In the genomic region with DNA sequence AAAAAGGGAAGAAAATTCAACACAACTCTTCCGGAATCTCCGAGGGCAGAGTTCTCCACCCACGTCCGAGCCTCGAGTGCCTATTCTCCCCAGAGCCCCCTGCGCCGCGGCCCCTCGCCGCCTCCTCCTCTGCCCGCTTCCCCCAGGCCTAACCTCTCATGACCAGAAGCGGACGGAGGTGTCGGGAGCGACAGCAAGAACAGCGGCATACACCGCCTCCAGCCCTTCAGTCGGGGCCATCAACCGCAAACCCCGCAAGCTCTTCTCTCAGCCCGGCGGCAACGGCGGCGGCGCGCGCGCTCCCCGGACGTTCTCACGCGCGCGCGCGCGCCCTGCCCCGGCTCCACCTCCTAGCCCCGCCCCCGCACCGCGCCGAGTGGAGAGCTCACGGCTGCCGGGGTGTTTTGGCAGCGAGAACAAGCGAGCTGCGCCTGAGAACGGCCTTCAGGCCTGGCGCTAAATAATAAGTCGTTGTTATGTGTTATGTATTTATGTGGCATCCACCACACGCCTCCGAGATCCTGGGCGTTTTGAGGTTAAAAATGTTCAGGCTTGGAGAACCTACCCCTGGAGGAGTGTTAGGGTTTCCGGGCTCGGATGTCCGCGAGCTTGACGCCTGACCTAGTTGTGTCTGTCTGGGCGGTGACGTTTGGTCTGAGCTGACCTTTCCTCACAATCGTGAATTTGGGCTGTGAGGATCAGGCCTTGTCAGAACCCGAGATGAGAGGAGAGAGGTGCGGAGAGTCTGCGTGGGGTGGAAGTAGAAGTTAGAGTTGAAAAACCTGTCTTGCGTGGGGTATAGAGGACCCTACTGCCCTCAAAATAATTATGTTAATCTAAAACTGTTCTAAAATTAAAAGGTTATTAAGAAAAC, we compare ENCODE assay signal across 8 cellular contexts. TPM values are rescaled to one million over a fixed set of nuclear protein-coding genes. Genes with fewer than 3 reads are reported as not detected.
DNase-seq lines count a peak whose midpoint lies in the region; FAIRE-seq and TF ChIP-seq lines count a peak whose summit lies in the region.

A gene with protein sequence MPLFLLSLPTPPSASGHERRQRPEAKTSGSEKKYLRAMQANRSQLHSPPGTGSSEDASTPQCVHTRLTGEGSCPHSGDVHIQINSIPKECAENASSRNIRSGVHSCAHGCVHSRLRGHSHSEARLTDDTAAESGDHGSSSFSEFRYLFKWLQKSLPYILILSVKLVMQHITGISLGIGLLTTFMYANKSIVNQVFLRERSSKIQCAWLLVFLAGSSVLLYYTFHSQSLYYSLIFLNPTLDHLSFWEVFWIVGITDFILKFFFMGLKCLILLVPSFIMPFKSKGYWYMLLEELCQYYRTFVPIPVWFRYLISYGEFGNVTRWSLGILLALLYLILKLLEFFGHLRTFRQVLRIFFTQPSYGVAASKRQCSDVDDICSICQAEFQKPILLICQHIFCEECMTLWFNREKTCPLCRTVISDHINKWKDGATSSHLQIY (minus strand): TSS at position 286 of the 874 bp plus-strand sequence. CDS start 77 bp downstream, at position 209.

- peaks cover 3 to 15% of the 10 kb centered on the region in 2 donors for H3K36me3 Mint-ChIP-seq in CD4-positive, alpha-beta memory T cell

- CTCF ChIA-PET in CD4-positive, alpha-beta memory T cell (lab: Charles Lee; ENCODE audit: partially characterized antibody): interaction anchor here (1.3 to 2.5 kb wide), 2 partner anchors 50 to 212 kb away, joined by 3 to 10 read pairs; no protein-coding TSS in a partner anchor
- CTCF ChIA-PET in endothelial cell of umbilical vein (lab: Charles Lee): interaction anchor here (1.2 to 2.1 kb wide), 2 partner anchors 50 to 72 kb away, joined by 4 to 13 read pairs; no protein-coding TSS in a partner anchor

- dilution Hi-C loops in endothelial cell of umbilical vein (cut with MboI; ENCODE audit: extremely low pct_ligation_motif_present, low sequenced_read_pairs): no loop called here

- BruUV-seq in endothelial cell of umbilical vein (replicated peaks; lab: Mats Ljungman, UMichigan): TSS peak; percentile 70

- H3K27me3 ChIP-seq in CD4-positive, alpha-beta memory T cell (ENCODE audit: insufficient read depth, low read length): no peaks in the 10 kb centered on the region
- H3K27me3 ChIP-seq in HUES6 (ENCODE audit: control insufficient read depth, insufficient read depth, low read length) (peaks cover 11% of the 10 kb centered on the region), endothelial cell of umbilical vein (ENCODE audit: control insufficient read depth in 2 of 2, insufficient read depth in 2 of 2, low read length in 2 of 2) (no peaks in the 10 kb centered on the region)

- peak within 1 kb of the TSS; percentile 83 for H3K27ac ChIP-seq in CD4-positive, alpha-beta memory T cell (ENCODE audit: low read depth, low read length)
- no peak within 1 kb of the TSS; the same call in 1 of the 2 replicates for H3K27ac ChIP-seq in HUES6 (ENCODE audit: low read depth, low read length)
- H3K27ac ChIP-seq in endothelial cell of umbilical vein (ENCODE audit: insufficient read depth, low read depth, low read length): peak within 1 kb of the TSS; percentile 70

- H3K4me3 ChIP-seq in CD4-positive, alpha-beta memory T cell (ENCODE audit: low read length in 2 of 2): peak within 1 kb of the TSS; percentile 80 to 90
- H3K4me3 ChIP-seq in HUES6 (ENCODE audit: low read depth, low read length) (peak within 1 kb of the TSS; percentile 69), endothelial cell of umbilical vein (replicated peaks in 1 of 3; ENCODE audit: insufficient read depth in 1 of 3, low read depth in 1 of 3, low read length in 3 of 3) (peak within 1 kb of the TSS; percentile 79 to 96 (median 88))

- no peaks in the 10 kb centered on the region for H3K9me1 ChIP-seq in endothelial cell of umbilical vein (replicated peaks; ENCODE audit: control insufficient read depth, extremely low read depth, insufficient read depth, low read length)

- POLR2A ChIA-PET in CD4-positive, alpha-beta memory T cell (lab: Charles Lee; ENCODE audit: partially characterized antibody): interaction anchor here (0.9 to 4.5 kb wide), 18 partner anchors 9 to 859 kb away, joined by 3 to 27 read pairs (median 4); a partner anchor contains a TSS
- POLR2A ChIA-PET in endothelial cell of umbilical vein (lab: Charles Lee): interaction anchor here (0.6 kb wide), 1 partner anchor 774 kb away, joined by 3 read pairs; no protein-coding TSS in a partner anchor

- H3K79me2 ChIP-seq in endothelial cell of umbilical vein (ENCODE audit: control insufficient read depth, insufficient read depth, low read length): no peaks in the 10 kb centered on the region

- H3K27ac Mint-ChIP-seq in CD4-positive, alpha-beta memory T cell: peak within 1 kb of the TSS; percentile 90 to 99 (median 99)

- H2AFZ ChIP-seq in endothelial cell of umbilical vein (ENCODE audit: low read depth, low read length): peak within 1 kb of the TSS; percentile 99

- TF ChIP-seq CTCF in GM20000 (IDR thresholded peaks at IDR 0.05; ENCODE audit: extremely low read depth, missing control alignments): no peak
- TF ChIP-seq CTCF in endothelial cell of umbilical vein (IDR thresholded peaks at IDR 0.05; ENCODE audit: extremely low read depth in 1 of 2, insufficient read depth in 1 of 2, low read depth in 1 of 2, low read length in 2 of 2): no peak

- FAIRE-seq in endothelial cell of umbilical vein (lab: Jason Lieb, UNC): peak; percentile 86

- H3K27me3 Mint-ChIP-seq in CD4-positive, alpha-beta memory T cell: no peaks in the 10 kb centered on the region

- H3K4me1 ChIP-seq in CD4-positive, alpha-beta memory T cell (ENCODE audit: insufficient read depth, low read length): peaks cover 25% of the 10 kb centered on the region
- peaks cover 8% of the 10 kb centered on the region; the same call in 1 of the 2 replicates for H3K4me1 ChIP-seq in HUES6 (ENCODE audit: control insufficient read depth, insufficient read depth, low read length)
- peaks cover 9% of the 10 kb centered on the region for H3K4me1 ChIP-seq in endothelial cell of umbilical vein (ENCODE audit: control insufficient read depth, extremely low read depth, insufficient read depth, low read length)

- DNase-seq in CD4-positive, alpha-beta memory T cell: peak; percentile 85 to 87 (median 87)
- peak; percentile 93 for DNase-seq in GM20000 (ENCODE audit: low spot score)
- DNase-seq in OCI-M1 (lab: John Stamatoyannopoulos, UW): peak; percentile 93
- DNase-seq in activated T-cell treated with anti-CD3 and anti-CD28 coated beads for 24 hours (ENCODE audit: low read depth): peak; percentile 87
- peak; percentile 78 for DNase-seq in endothelial cell of umbilical vein (ENCODE audit: low read depth, low spot score)
- DNase-seq in midbrain (lab: John Stamatoyannopoulos, UW): peak; percentile 85
- peak; percentile 79 to 81 for DNase-seq in stimulated activated CD8-positive, alpha-beta memory T cell treated with anti-CD3 and anti-CD28 coated beads, Interleukin-15, amount 100 ng/mL, for 4 hours (ENCODE audit: low read depth in 2 of 2)

- H4K20me1 ChIP-seq in endothelial cell of umbilical vein (replicated peaks; ENCODE audit: control insufficient read depth, extremely low read depth, insufficient read depth, low read length): no peaks in the 10 kb centered on the region

- H3K4me1 Mint-ChIP-seq in CD4-positive, alpha-beta memory T cell: peaks cover 12 to 26% (median 18%) of the 10 kb centered on the region in 4 donors

- H3K9me3 Mint-ChIP-seq in CD4-positive, alpha-beta memory T cell: no peaks in the 10 kb centered on the region

- H3K9me3 ChIP-seq in CD4-positive, alpha-beta memory T cell (ENCODE audit: control insufficient read depth in 1 of 2, low read length in 2 of 2): no peaks in the 10 kb centered on the region
- H3K9me3 ChIP-seq in HUES6 (ENCODE audit: control insufficient read depth, insufficient read depth, low read depth, low read length) (no peaks in the 10 kb centered on the region), endothelial cell of umbilical vein (replicated peaks; ENCODE audit: control insufficient read depth, insufficient read depth, low read length) (no peaks in the 10 kb centered on the region)

- H3K36me3 ChIP-seq in CD4-positive, alpha-beta memory T cell (ENCODE audit: insufficient read depth, low read length): no peaks in the 10 kb centered on the region
- H3K36me3 ChIP-seq in HUES6 (ENCODE audit: control insufficient read depth, insufficient read depth, low read length) (no peaks in the 10 kb centered on the region), endothelial cell of umbilical vein (ENCODE audit: control insufficient read depth in 2 of 2, extremely low read depth in 1 of 2, insufficient read depth in 2 of 2, low read length in 2 of 2) (no peaks in the 10 kb centered on the region)

- H3K9ac ChIP-seq in HUES6 (ENCODE audit: low read length) (peak within 1 kb of the TSS; percentile 71), endothelial cell of umbilical vein (replicated peaks; ENCODE audit: extremely low read depth, insufficient read depth, low read length) (peak within 1 kb of the TSS; percentile 85)

- H3K4me2 ChIP-seq in endothelial cell of umbilical vein (ENCODE audit: insufficient read depth, low read length): peak within 1 kb of the TSS; percentile 87

- H3K4me3 Mint-ChIP-seq in CD4-positive, alpha-beta memory T cell: peak within 1 kb of the TSS; percentile 93 to 98 (median 94)

- intact Hi-C loops in CD4-positive, alpha-beta memory T cell (cut with micrococcal nuclease): loop anchor here (1.0 kb wide), 1 partner anchor 71 kb away; a partner anchor contains a TSS
- intact Hi-C loops in endothelial cell of umbilical vein (cut with micrococcal nuclease): loop anchor here (10.0 kb wide), 1 partner anchor 70 kb away; no protein-coding TSS in a partner anchor

- peak; percentile 86 for TF ChIP-seq POLR2A in endothelial cell of umbilical vein (IDR thresholded peaks at IDR 0.05; ENCODE audit: low read depth, low read length)

TF ChIP-seq in endothelial cell of umbilical vein, 7 proteins besides CTCF, POLR2A, EP300 and RAD21 (continues in another document):
- TF ChIP-seq, protein P1, sequence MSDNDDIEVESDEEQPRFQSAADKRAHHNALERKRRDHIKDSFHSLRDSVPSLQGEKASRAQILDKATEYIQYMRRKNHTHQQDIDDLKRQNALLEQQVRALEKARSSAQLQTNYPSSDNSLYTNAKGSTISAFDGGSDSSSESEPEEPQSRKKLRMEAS (IDR thresholded peaks at IDR 0.05; ENCODE audit: insufficient read depth, insufficient read length): no peak
- TF ChIP-seq POLR2AphosphoS5 (IDR thresholded peaks at IDR 0.05; ENCODE audit: insufficient read depth, low read depth, low read length): peak; percentile 86

RNA-seq across cellular contexts. Expression of the gene that starts here (rescaled TPM):
- 10 to 100 TPM; 36.6 to 40.3 TPM for total RNA-seq in CD4-positive, alpha-beta memory T cell
- 10 to 100 TPM; 23.2 to 33.6 TPM for polyA plus RNA-seq in CD4-positive, alpha-beta memory T cell
- 16.2 and 16.6 TPM in 2 replicates for total RNA-seq in endothelial cell of umbilical vein
- 7.0 and 10.7 TPM in 2 replicates for polyA plus RNA-seq in endothelial cell of umbilical vein
- polyA plus RNA-seq in endothelial cell of umbilical vein (2011; cell fraction: cytosol; rRNA removed): 7.2 and 9.5 TPM in 2 replicates
- 31.4 and 37.0 TPM in 2 replicates for polyA plus RNA-seq in endothelial cell of umbilical vein (2011; cell fraction: nucleus; rRNA removed)
- polyA plus RNA-seq in endothelial cell of umbilical vein (2012): 15.9 and 17.5 TPM in 2 replicates
- polyA minus RNA-seq in endothelial cell of umbilical vein: 8.8 and 11.7 TPM in 2 replicates
- polyA minus RNA-seq in endothelial cell of umbilical vein (2011; cell fraction: cytosol; rRNA and poly(A)+ RNA removed): 8.9 TPM
- 9.9 and 10.4 TPM in 2 replicates for polyA minus RNA-seq in endothelial cell of umbilical vein (2011; cell fraction: nucleus; rRNA and poly(A)+ RNA removed)
